1 cellular context compared by ENCODE assay signal in genomic region chr1:176767714-176768136, GRCh38.
TF ChIP-seq lines count a peak whose summit lies in the region.

No MANE protein-coding gene starts in this region.

TF ChIP-seq in liver, 16 proteins besides CTCF, POLR2A, EP300 and RAD21 (continued from another document):
- no peak for TF ChIP-seq REST (IDR thresholded peaks at IDR 0.05)
- peak; percentile 74 for TF ChIP-seq ZBTB33 (IDR thresholded peaks at IDR 0.05)
- peak in 1 of 2 donors; percentile 50 for TF ChIP-seq EGR1 (IDR thresholded peaks at IDR 0.05; ENCODE audit: low read depth in 2 of 2)
- TF ChIP-seq HNF4A (conservative IDR thresholded peaks at IDR 0.05): peak; percentile 92 to 94
- peak; percentile 88 for TF ChIP-seq MAX (IDR thresholded peaks at IDR 0.05)
- peak; percentile 83 to 91 for TF ChIP-seq JUND (IDR thresholded peaks at IDR 0.05)
TF ChIP-seq in liver: peak in this region for 13.
